Comparison of ENCODE assay signal across 18 cellular contexts in the genomic region with DNA sequence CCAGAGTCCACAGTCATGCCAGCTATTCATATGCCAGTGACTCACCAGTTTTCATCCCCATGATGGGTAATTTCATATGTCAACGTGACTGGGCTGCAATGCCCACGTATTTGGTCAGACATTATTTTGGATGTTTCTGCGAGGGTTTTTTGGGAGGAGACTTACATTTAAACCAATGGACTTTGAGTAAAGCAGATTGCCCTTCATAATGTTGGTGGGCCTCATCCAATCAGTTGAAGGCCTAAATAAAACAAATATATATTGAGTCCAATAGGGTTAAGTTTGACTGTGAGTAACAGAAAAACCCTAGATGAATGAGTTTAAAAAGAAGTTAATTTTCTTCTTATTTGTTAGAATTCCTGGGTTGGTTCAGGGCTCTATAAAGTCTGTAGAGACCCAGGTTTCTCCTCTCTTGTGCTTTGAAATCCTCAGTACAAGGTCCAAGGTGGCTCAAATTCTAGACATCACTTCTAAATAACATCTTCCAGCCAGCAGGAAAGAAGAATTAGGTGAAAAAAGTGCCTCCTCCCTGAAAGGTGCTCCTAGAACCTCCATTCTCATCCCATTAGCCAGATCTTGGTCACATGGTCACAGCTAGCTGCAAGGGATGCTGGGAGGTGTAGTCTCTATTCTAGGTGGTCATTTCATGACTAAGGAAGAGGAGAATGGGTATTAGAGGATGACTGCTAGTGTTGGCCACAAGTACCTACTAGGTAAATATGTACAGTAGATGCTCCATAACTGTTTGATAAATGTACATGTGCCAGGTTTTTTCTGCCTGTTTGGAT. TPM values are rescaled to one million over a fixed set of nuclear protein-coding genes. Genes with fewer than 3 reads are reported as not detected.
DNase-seq lines count a peak whose midpoint lies in the region; ATAC-seq, FAIRE-seq and TF ChIP-seq lines count a peak whose summit lies in the region.
"Had no signal": no experiment of that assay in that cellular context is flagged by ENCODE, and none has a peak within 500 bp of the region (broad histone marks: within the 10 kb centered on the region; RNA-seq: fewer than 3 reads in every experiment).

No MANE protein-coding gene starts in this region.

- POLR2A ChIA-PET in SK-N-SH (lab: Yijun Ruan, JAX) = no interaction called here
- POLR2A ChIA-PET in GM12878 (lab: Charles Lee) = interaction anchor here (0.6 kb wide), 1 partner anchor 11 kb away, joined by 3 read pairs; no protein-coding TSS in a partner anchor

- RAD21 ChIA-PET in GM12878 (lab: Charles Lee; ENCODE audit: unreplicated experiment) = no interaction called here

- CTCF ChIA-PET in SK-N-SH (lab: Yijun Ruan, JAX) = no interaction called here
- CTCF ChIA-PET in GM12878 (lab: Yijun Ruan, JAX) = no interaction called here

- no TSS peak for BruUV-seq in GM12878 (replicated peaks; lab: Mats Ljungman, UMichigan)

- TF ChIP-seq CTCF in SK-N-SH (IDR thresholded peaks at IDR 0.05) (no peak), GM12878 (IDR thresholded peaks at IDR 0.05 in 2 of 3, conservative IDR thresholded peaks at IDR 0.05 in 1 of 3; ENCODE audit: control insufficient read depth in 2 of 3, extremely low read depth in 1 of 3, insufficient read depth in 1 of 3, low read depth in 3 of 3, low read length in 3 of 3) (no peak), uterus (IDR thresholded peaks at IDR 0.05) (no peak), GM10266 (IDR thresholded peaks at IDR 0.05; ENCODE audit: control insufficient read depth, insufficient read depth, low read depth, missing control alignments) (no peak)

- H3K9ac ChIP-seq in SK-N-SH = no peak overlapping the region
- H3K9ac ChIP-seq in GM12878 (ENCODE audit: control insufficient read depth, insufficient read depth, low read length) = no peak overlapping the region

- 89% methylated on average over 3 of the region's 3 CpGs for WGBS in SK-N-SH (ENCODE audit: low lambda C conversion rate)
- 97% methylated on average over 3 of the region's 3 CpGs for WGBS in GM12878 (ENCODE audit: insufficient coverage, insufficient replicate concordance, low lambda C conversion rate, missing lambda C conversion rate)

- in situ Hi-C loops in GM12878 (cut with MboI) (no loop called here), HAP-1 (cut with MboI; ENCODE audit: low sequenced_read_pairs) (no loop called here)

- intact Hi-C loops in GM12878 (cut with micrococcal nuclease; ENCODE audit: unreplicated experiment) (no loop called here), uterus (cut with DNase I; ENCODE audit: low total_unique reads) (no loop called here)

- H3K79me2 ChIP-seq in SK-N-SH (ENCODE audit: insufficient read depth) (no peaks in the 10 kb centered on the region), GM12878 (ENCODE audit: control insufficient read depth, insufficient read depth, low read length) (no peaks in the 10 kb centered on the region)

- SMC1A ChIA-PET in GM12878 (lab: Charles Lee; ENCODE audit: uncharacterized antibody, unreplicated experiment) = interaction anchor here (0.9 kb wide), 1 partner anchor 154 kb away, joined by 3 read pairs; no protein-coding TSS in a partner anchor

- ATAC-seq in SK-N-SH treated with all-trans-retinoic acid at 6 μM for 48 hours = no peak
- ATAC-seq in GM12878 = peak; percentile 60

- peaks cover 11% of the 10 kb centered on the region for H3F3A ChIP-seq in SK-N-SH (replicated peaks; ENCODE audit: insufficient read depth)

- H3K4me2 ChIP-seq in SK-N-SH (no peak overlapping the region), GM12878 (ENCODE audit: control insufficient read depth, insufficient read depth) (no peak overlapping the region)

- H3K9me3 ChIP-seq in SK-N-SH = no peaks in the 10 kb centered on the region
- peaks cover 6% of the 10 kb centered on the region; the same call in 1 of the 3 replicates for H3K9me3 ChIP-seq in GM12878 (replicated peaks; ENCODE audit: control insufficient read depth, insufficient read depth, low read length)
- H3K9me3 ChIP-seq in uterus = no peaks in the 10 kb centered on the region
- no peaks in the 10 kb centered on the region for H3K9me3 ChIP-seq in HAP-1

- H3K4me1 ChIP-seq in SK-N-SH (ENCODE audit: control insufficient read depth in 1 of 2, insufficient read depth in 2 of 2, low read depth in 1 of 2, low read length in 1 of 2) = peaks cover 14 to 40% of the 10 kb centered on the region in 2 experiments; a peak in 3 of 4 replicates
- no peaks in the 10 kb centered on the region for H3K4me1 ChIP-seq in GM12878 (ENCODE audit: control insufficient read depth, insufficient read depth, low read length)
- H3K4me1 ChIP-seq in uterus = peaks cover 15 to 16% of the 10 kb centered on the region in 2 donors
- H3K4me1 ChIP-seq in HAP-1 = peaks cover 28% of the 10 kb centered on the region

- H3K36me3 ChIP-seq in SK-N-SH (replicated peaks in 1 of 2; ENCODE audit: control insufficient read depth in 1 of 2, insufficient read depth in 2 of 2, low read length in 1 of 2) (no peaks in the 10 kb centered on the region), GM12878 (ENCODE audit: control insufficient read depth in 2 of 2, insufficient read depth in 2 of 2, low read length in 1 of 2) (peaks cover 3 to 4% of the 10 kb centered on the region in 2 experiments), uterus (no peaks in the 10 kb centered on the region), HAP-1 (replicated peaks) (no peaks in the 10 kb centered on the region)

- no peaks in the 10 kb centered on the region for H3K9me2 ChIP-seq in SK-N-SH

- TF ChIP-seq EP300 in SK-N-SH (IDR thresholded peaks at IDR 0.05; ENCODE audit: borderline replicate concordance in 1 of 2, low read depth in 1 of 2, low read length in 1 of 2) (no peak), Ishikawa (IDR thresholded peaks at IDR 0.05; ENCODE audit: borderline replicate concordance) (no peak), GM12878 (IDR thresholded peaks at IDR 0.05; ENCODE audit: borderline replicate concordance in 1 of 2, control insufficient read depth in 1 of 2, low read depth in 2 of 2, low read length in 2 of 2) (no peak)

- no peak for TF ChIP-seq RAD21 in SK-N-SH (IDR thresholded peaks at IDR 0.05; ENCODE audit: low read length)
- TF ChIP-seq RAD21 in Ishikawa (IDR thresholded peaks at IDR 0.05; ENCODE audit: low read depth) = no peak
- no peak for TF ChIP-seq RAD21 in GM12878 (IDR thresholded peaks at IDR 0.05; ENCODE audit: insufficient read depth, low read depth, low read length)

- H4K20me1 ChIP-seq in SK-N-SH (ENCODE audit: insufficient read depth) (no peaks in the 10 kb centered on the region), GM12878 (ENCODE audit: control insufficient read depth, insufficient read depth) (no peaks in the 10 kb centered on the region)

- H3K27me3 ChIP-seq in SK-N-SH (ENCODE audit: insufficient read depth) = no peaks in the 10 kb centered on the region
- no peaks in the 10 kb centered on the region for H3K27me3 ChIP-seq in GM12878 (replicated peaks in 1 of 2; ENCODE audit: control insufficient read depth in 2 of 2, insufficient read depth in 2 of 2, low read length in 1 of 2)
- no peaks in the 10 kb centered on the region for H3K27me3 ChIP-seq in uterus
- no peaks in the 10 kb centered on the region for H3K27me3 ChIP-seq in HAP-1 (ENCODE audit: low read depth)

- H2AFZ ChIP-seq in SK-N-SH (ENCODE audit: low read depth) (no peak overlapping the region), GM12878 (ENCODE audit: control insufficient read depth, low read depth, low read length) (no peak overlapping the region)

- peak; percentile 41 for FAIRE-seq in GM12878 (lab: Jason Lieb, UNC)
- FAIRE-seq: H54, RCC 7860 had no signal

- DNase-seq in SK-N-SH = no peak
- no peak for DNase-seq in GM12878 (ENCODE audit: low read depth, low spot score)
- no peak for DNase-seq in uterus
- DNase-seq in GM10266 (ENCODE audit: extremely low spot score) = no peak
- no peak for DNase-seq in HAP-1 (ENCODE audit: low spot score in 2 of 2)
- DNase-seq in LoVo (ENCODE audit: low spot score) = no peak
- DNase-seq: CD4-positive, alpha-beta memory T cell; GF-D8; MV-4-11; NCI-H1436; NCI-H2081 treated with DMSO at 0.1 percent for 48 hours; NCI-H510A; NCI-H774; SHP77 had no signal

- no peak overlapping the region; a peak in 1 of 4 replicates for H3K27ac ChIP-seq in SK-N-SH (ENCODE audit: low read depth in 2 of 2, low read length in 1 of 2)
- no peak overlapping the region for H3K27ac ChIP-seq in GM12878 (ENCODE audit: control insufficient read depth, insufficient read depth)
- peak overlapping the region; percentile 33 to 84 for H3K27ac ChIP-seq in uterus

- TF ChIP-seq POLR2A in GM12878 (IDR thresholded peaks at IDR 0.05; ENCODE audit: low read depth, low read length) (no peak), uterus (IDR thresholded peaks at IDR 0.05) (no peak)

- H3K4me3 ChIP-seq in SK-N-SH (ENCODE audit: low read depth in 2 of 2, low read length in 1 of 2) = no peak overlapping the region
- H3K4me3 ChIP-seq in GM12878 = no peak overlapping the region
- H3K4me3 ChIP-seq in uterus = no peak overlapping the region
- no peak overlapping the region for H3K4me3 ChIP-seq in HAP-1

TF ChIP-seq in SK-N-SH treated with all-trans-retinoic acid at 6 μM for 48 hours, 23 proteins besides CTCF, POLR2A, EP300 and RAD21 (continues in another document):
- TF ChIP-seq BACH2 (CRISPR knock-in tag; IDR thresholded peaks at IDR 0.05; ENCODE audit: borderline replicate concordance) = no peak

TF ChIP-seq in Ishikawa, 13 proteins besides CTCF, POLR2A, EP300 and RAD21 (continues in another document):
- TF ChIP-seq CREB1 (IDR thresholded peaks at IDR 0.05; ENCODE audit: low read depth) = no peak

TF ChIP-seq in GM12878, 131 proteins besides CTCF, POLR2A, EP300 and RAD21 (continues in another document):
- TF ChIP-seq MEF2B (IDR thresholded peaks at IDR 0.05; ENCODE audit: partially characterized antibody, poor library complexity, severe bottlenecking) = no peak

RNA-seq across cellular contexts. Expression of gene NEDD9, which starts 16.7 kb away (rescaled TPM):
- polyA plus RNA-seq in SK-N-SH (2012; rRNA removed) (7.4 and 9.9 TPM in 2 replicates), GM12878 (2011; rRNA removed) (82.7 and 92.6 TPM in 2 replicates), GM12878 (2014; fragmentation: Illumina TruSeq; extraction: Trizol) (14.0 and 14.2 TPM in 2 replicates), GM12878 (2014; fragmentation: Nextera tagmentation; extraction: Ambion mirVana) (1 to 10 TPM; 4.9 to 6.3 TPM), GM12878 (2014; rRNA removed) (13.0 and 15.3 TPM in 2 replicates), GM12878 (2016; fragmentation: Nextera tagmentation; extraction: Ambion mirVana) (10 to 100 TPM in 1 of 2 experiments, 1 to 10 TPM in 1; 9.7 to 12.1 TPM)
- 6.1 and 6.8 TPM in 2 replicates for polyA plus RNA-seq in SK-N-SH (2012; cell fraction: cytosol; rRNA removed)
- 12.2 and 22.1 TPM in 2 replicates for polyA plus RNA-seq in SK-N-SH (2012; cell fraction: nucleus; rRNA removed)
- total RNA-seq in GM12878 (2013; cell fraction: nucleolus; rRNA removed) = 359 and 392 TPM in 2 replicates
- total RNA-seq in GM12878 (2014; rRNA removed) (16.9 and 21.3 TPM in 2 replicates), GM12878 (2014; rRNA removed; fragmentation: Illumina TruSeq; extraction: Trizol) (18.4 and 20.1 TPM in 2 replicates), GM12878 (2021) (15.2 and 17.5 TPM in 2 replicates), uterus (10 to 100 TPM; 36.2 to 99.1 (median 70.2) TPM)
- 21.4 TPM for polyA plus RNA-seq in GM12878 (2011; ENCODE audit: low read depth)
- polyA plus RNA-seq in GM12878 (2011; cell fraction: cytosol; rRNA removed) = 78.6 and 84.6 TPM in 2 replicates
- 78.6 and 79.5 TPM in 2 replicates for polyA plus RNA-seq in GM12878 (2011; cell fraction: nucleus; rRNA removed)
- 29.0 and 31.7 TPM in 2 replicates for polyA plus RNA-seq in GM12878 (2012)
- 260 and 266 TPM in 2 replicates for polyA minus RNA-seq in GM12878 (2011; rRNA and poly(A)+ RNA removed)
- polyA minus RNA-seq in GM12878 (2011; cell fraction: cytosol; rRNA and poly(A)+ RNA removed) = 53.4 and 63.7 TPM in 2 replicates
- polyA minus RNA-seq in GM12878 (2011; cell fraction: nucleus; rRNA and poly(A)+ RNA removed) = 204 and 326 TPM in 2 replicates

Comparison
In these comparisons a context has a peak if more than half of its experiments do, and no peak if none do; other contexts are left out.
1. H3K27ac ChIP-seq: peak in uterus (2 of 2); none in SK-N-SH (0 of 2) and GM12878 (single experiment).
2. Of the 26 proteins assayed by ChIP-seq in both GM12878 and SK-N-SH: peak only in GM12878: none; only in SK-N-SH: none; in both: USF1; in neither: 25.